Comparison of ENCODE assay signal across 19 cellular contexts in the genomic region with DNA sequence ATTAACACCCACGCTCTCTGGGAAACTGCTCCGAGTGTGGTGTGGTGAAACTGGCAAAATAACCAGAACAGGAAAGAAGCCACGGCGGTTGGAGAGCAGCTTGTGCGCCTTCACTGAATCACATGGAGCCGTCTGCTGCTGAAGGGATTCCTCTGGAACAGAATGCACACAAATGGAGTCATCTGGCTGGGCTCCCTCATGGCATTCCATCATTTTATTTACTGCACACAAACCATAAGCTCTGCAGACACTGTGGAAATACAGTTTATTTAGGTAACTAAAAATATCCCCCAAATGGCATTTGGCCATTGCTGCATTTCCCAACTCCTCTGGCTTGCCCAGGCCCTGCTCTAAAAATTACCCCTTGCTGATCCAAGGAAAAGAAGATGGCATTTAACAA.
DNase-seq lines count a peak whose midpoint lies in the region; ATAC-seq and TF ChIP-seq lines count a peak whose summit lies in the region.
"Had no signal": no experiment of that assay in that cellular context is flagged by ENCODE, and none has a peak within 500 bp of the region (broad histone marks: within the 10 kb centered on the region; RNA-seq: fewer than 3 reads in every experiment).

No MANE protein-coding gene starts in this region.

- DNase-seq in AG04450 (ENCODE audit: low read depth, low spot score) (peak; percentile 81), IMR-90 (peak; percentile 94), esophagus muscularis mucosa (ENCODE audit: extremely low spot score) (no peak), myocyte (ENCODE audit: low read depth) (peak; percentile 23), SW 1271 (lab: John Stamatoyannopoulos, UW) (no peak), SW480 (ENCODE audit: low spot score) (no peak)
- DNase-seq: activated naive CD4-positive, alpha-beta T cell; cerebellar nuclear complex; H7; hippocampal formation; Karpas-422; left lung; naive thymus-derived CD8-positive, alpha-beta T cell; NCI-H146; right cardiac atrium had no signal

- TF ChIP-seq EP300 in esophagus muscularis mucosa (IDR thresholded peaks at IDR 0.05), result no peak

- peak; percentile 84 for ATAC-seq in IMR-90 (ENCODE audit: low read depth)
- ATAC-seq in HG03039 (IDR thresholded peaks at IDR 0.05; ENCODE audit: unreplicated experiment), result no peak
- ATAC-seq in GM21717 (IDR thresholded peaks at IDR 0.05; ENCODE audit: unreplicated experiment), result no peak
- ATAC-seq: left lung; naive thymus-derived CD8-positive, alpha-beta T cell; right cardiac atrium; stimulated activated memory B cell treated with anti-CD40 and anti-IgM and Interleukin-4, amounts not matched to agents 10 μg/mL and 1 μg/mL and 100 μg/mL, for 72 hours had no signal

- peaks cover 6% of the 10 kb centered on the region for H3K9me1 ChIP-seq in IMR-90 (ENCODE audit: insufficient read depth, low read length)

- no peaks in the 10 kb centered on the region for H3K36me3 ChIP-seq in IMR-90 (ENCODE audit: control insufficient read depth, insufficient read depth, low read length)
- H3K36me3 ChIP-seq in esophagus muscularis mucosa, result no peaks in the 10 kb centered on the region
- H3K36me3 ChIP-seq: left lung, vagina had no signal

- intact Hi-C loops in IMR-90 (cut with micrococcal nuclease) (no loop called here), esophagus muscularis mucosa (cut with DNase I) (no loop called here)

- H3K9me3 ChIP-seq in AG04450 (ENCODE audit: control insufficient read depth, insufficient read depth, low read length) (no peaks in the 10 kb centered on the region), IMR-90 (ENCODE audit: control insufficient read depth, insufficient read depth, low read length) (peaks cover 2% of the 10 kb centered on the region; the same call in 1 of the 2 replicates), esophagus muscularis mucosa (no peaks in the 10 kb centered on the region)
- H3K9me3 ChIP-seq: left lung, vagina had no signal

- TF ChIP-seq RAD21 in IMR-90 (IDR thresholded peaks at IDR 0.05; ENCODE audit: low read length), result no peak

- H4K91ac ChIP-seq in IMR-90 (ENCODE audit: insufficient read depth, low read depth, low read length), result peak overlapping the region; percentile 81; the same call in 1 of the 2 replicates

- H3K18ac ChIP-seq in IMR-90 (ENCODE audit: low read depth, low read length), result peak overlapping the region; percentile 58; the same call in 1 of the 2 replicates

- CTCF ChIA-PET in AG04450 (lab: Charles Lee), result interaction anchor here (1.5 kb wide), 1 partner anchor 201 kb away, joined by 5 read pairs; no protein-coding TSS in a partner anchor
- CTCF ChIA-PET in IMR-90 (lab: Yijun Ruan, JAX), result no interaction called here

- H3K27me3 ChIP-seq in AG04450 (ENCODE audit: control insufficient read depth, insufficient read depth, low read length) (no peaks in the 10 kb centered on the region), IMR-90 (ENCODE audit: control insufficient read depth, insufficient read depth, low read length) (no peaks in the 10 kb centered on the region), esophagus muscularis mucosa (no peaks in the 10 kb centered on the region)
- H3K27me3 ChIP-seq: left lung, vagina had no signal

- H3K14ac ChIP-seq in IMR-90 (replicated peaks; ENCODE audit: low read depth, low read length), result peak overlapping the region; percentile 69

- H3K56ac ChIP-seq in IMR-90 (ENCODE audit: extremely low read depth, insufficient read depth, low read length), result peak overlapping the region; percentile 43; the same call in 1 of the 2 replicates

- peak overlapping the region; percentile 90; the same call in 1 of the 2 replicates for H3K23ac ChIP-seq in IMR-90 (ENCODE audit: low read depth, low read length)

- peak overlapping the region; percentile 90 for H3K4ac ChIP-seq in IMR-90 (ENCODE audit: low read depth, low read length)

- H3K79me1 ChIP-seq in IMR-90 (ENCODE audit: low read depth in 1 of 2, low read length in 2 of 2), result peaks cover 0 to 7% of the 10 kb centered on the region in 2 experiments; a peak in 1 of 4 replicates

- H4K20me1 ChIP-seq in IMR-90 (ENCODE audit: insufficient read depth, low read length), result no peaks in the 10 kb centered on the region

- peak overlapping the region; percentile 80 for H2BK5ac ChIP-seq in IMR-90 (ENCODE audit: low read depth, low read length, poor library complexity, severe bottlenecking)

- peaks cover 11% of the 10 kb centered on the region for H3K4me1 ChIP-seq in IMR-90 (ENCODE audit: control insufficient read depth, insufficient read depth, low read length)
- peaks cover 0 to 9% (median 7%) of the 10 kb centered on the region in 4 donors for H3K4me1 ChIP-seq in esophagus muscularis mucosa
- H3K4me1 ChIP-seq: left lung, vagina had no signal

- peak overlapping the region; percentile 75; the same call in 1 of the 2 replicates for H2AK5ac ChIP-seq in IMR-90 (ENCODE audit: low read depth, low read length)

- POLR2A ChIA-PET in AG04450 (lab: Yijun Ruan, JAX), result interaction anchor here (0.6 to 0.8 kb wide), 2 partner anchors 14 to 202 kb away, joined by 6 to 9 read pairs; no protein-coding TSS in a partner anchor
- POLR2A ChIA-PET in IMR-90 (lab: Charles Lee; ENCODE audit: unreplicated experiment), result no interaction called here

- peak overlapping the region in 1 of 2 experiments; percentile 79; a peak in 3 of 4 replicates for H4K8ac ChIP-seq in IMR-90 (ENCODE audit: low read depth in 2 of 2, low read length in 2 of 2)

- H3K9ac ChIP-seq in IMR-90 (ENCODE audit: low read depth, low read length), result no peak overlapping the region

- H2BK120ac ChIP-seq in IMR-90 (ENCODE audit: low read depth, low read length), result peak overlapping the region; percentile 89

- H2BK15ac ChIP-seq in IMR-90 (ENCODE audit: low read depth, low read length), result peak overlapping the region; percentile 60; the same call in 2 of the 3 replicates

- no peak for TF ChIP-seq CTCF in AG04450 (IDR thresholded peaks at IDR 0.05; ENCODE audit: low read depth, low read length)
- TF ChIP-seq CTCF in IMR-90 (conservative IDR thresholded peaks at IDR 0.05; ENCODE audit: low read depth, low read length), result no peak
- no peak for TF ChIP-seq CTCF in esophagus muscularis mucosa (IDR thresholded peaks at IDR 0.05)

- no CpG with 5 or more reads among the region's 6 CpGs for WGBS in IMR-90 (ENCODE audit: extremely low coverage in 2 of 2, insufficient read length in 1 of 2), 2 experiments
- 43% methylated on average over 6 of the region's 6 CpGs for WGBS in esophagus muscularis mucosa

- H2AFZ ChIP-seq in IMR-90 (replicated peaks; ENCODE audit: low read length, poor library complexity), result no peak overlapping the region

- dilution Hi-C loops in IMR-90 (cut with HindIII; ENCODE audit: low sequenced_read_pairs, unreplicated experiment), result no loop called here

- H2AK9ac ChIP-seq in IMR-90 (replicated peaks; ENCODE audit: low read depth, low read length, poor library complexity), result no peak overlapping the region

- no peak overlapping the region; the same call in 1 of the 2 replicates for H4K5ac ChIP-seq in IMR-90 (ENCODE audit: low read depth, low read length)

- peak overlapping the region; percentile 95; the same call in 1 of the 2 replicates for H2BK20ac ChIP-seq in IMR-90 (ENCODE audit: low read depth, low read length)

- H3K27ac ChIP-seq in AG04450 (ENCODE audit: low read depth, low read length) (peak overlapping the region; percentile 65), IMR-90 (ENCODE audit: insufficient read depth, low read length) (no peak overlapping the region; the same call in 1 of the 2 replicates), esophagus muscularis mucosa (replicated peaks in 1 of 4) (peak overlapping the region in 3 of 4 donors; percentile 11 to 59 (median 28))
- H3K27ac ChIP-seq: left lung, vagina had no signal

- H3K4me3 ChIP-seq in AG04450 (ENCODE audit: low read depth, low read length) (0 out of 2 replicates have a peak overlapping the region, but pooled peaks have one; percentile 20), IMR-90 (ENCODE audit: insufficient read depth, low read depth, low read length) (no peak overlapping the region), esophagus muscularis mucosa (no peak overlapping the region)
- H3K4me3 ChIP-seq: left lung, vagina had no signal

- BruUV-seq in IMR-90 (replicated peaks; lab: Mats Ljungman, UMichigan), result no TSS peak

- H3K4me2 ChIP-seq in IMR-90 (ENCODE audit: low read depth, low read length), result peak overlapping the region; percentile 51; the same call in 1 of the 2 replicates

- TF ChIP-seq POLR2A in IMR-90 (IDR thresholded peaks at IDR 0.05; ENCODE audit: low read depth, low read length) (no peak), esophagus muscularis mucosa (IDR thresholded peaks at IDR 0.05; ENCODE audit: low read depth) (no peak)

- in situ Hi-C loops in IMR-90 (cut with MboI; ENCODE audit: low sequenced_read_pairs), result no loop called here

TF ChIP-seq in IMR-90, 13 proteins besides CTCF, POLR2A, EP300 and RAD21:
- TF ChIP-seq CEBPB (IDR thresholded peaks at IDR 0.05; ENCODE audit: low read depth, low read length) (peak; percentile 67), MXI1 (IDR thresholded peaks at IDR 0.05; ENCODE audit: borderline replicate concordance, low read depth, low read length) (peak; percentile 67; the same call in 1 of the 2 replicates), BHLHE40 (IDR thresholded peaks at IDR 0.05; ENCODE audit: low read depth, low read length) (no peak; the same call in 1 of the 2 replicates)
- TF ChIP-seq, protein P1, sequence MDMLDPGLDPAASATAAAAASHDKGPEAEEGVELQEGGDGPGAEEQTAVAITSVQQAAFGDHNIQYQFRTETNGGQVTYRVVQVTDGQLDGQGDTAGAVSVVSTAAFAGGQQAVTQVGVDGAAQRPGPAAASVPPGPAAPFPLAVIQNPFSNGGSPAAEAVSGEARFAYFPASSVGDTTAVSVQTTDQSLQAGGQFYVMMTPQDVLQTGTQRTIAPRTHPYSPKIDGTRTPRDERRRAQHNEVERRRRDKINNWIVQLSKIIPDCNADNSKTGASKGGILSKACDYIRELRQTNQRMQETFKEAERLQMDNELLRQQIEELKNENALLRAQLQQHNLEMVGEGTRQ (IDR thresholded peaks at IDR 0.05; ENCODE audit: low read depth, low read length), result peak; percentile 66; the same call in 1 of the 2 replicates

Comparison
In these comparisons a context has a peak if more than half of its experiments do, and no peak if none do; other contexts are left out.
1. DNase-seq: peak in AG04450 (single experiment), IMR-90 (single experiment) and myocyte (single experiment); none in esophagus muscularis mucosa (single experiment), SW 1271 (0 of 2) and SW480 (single experiment).